In the genomic region with DNA sequence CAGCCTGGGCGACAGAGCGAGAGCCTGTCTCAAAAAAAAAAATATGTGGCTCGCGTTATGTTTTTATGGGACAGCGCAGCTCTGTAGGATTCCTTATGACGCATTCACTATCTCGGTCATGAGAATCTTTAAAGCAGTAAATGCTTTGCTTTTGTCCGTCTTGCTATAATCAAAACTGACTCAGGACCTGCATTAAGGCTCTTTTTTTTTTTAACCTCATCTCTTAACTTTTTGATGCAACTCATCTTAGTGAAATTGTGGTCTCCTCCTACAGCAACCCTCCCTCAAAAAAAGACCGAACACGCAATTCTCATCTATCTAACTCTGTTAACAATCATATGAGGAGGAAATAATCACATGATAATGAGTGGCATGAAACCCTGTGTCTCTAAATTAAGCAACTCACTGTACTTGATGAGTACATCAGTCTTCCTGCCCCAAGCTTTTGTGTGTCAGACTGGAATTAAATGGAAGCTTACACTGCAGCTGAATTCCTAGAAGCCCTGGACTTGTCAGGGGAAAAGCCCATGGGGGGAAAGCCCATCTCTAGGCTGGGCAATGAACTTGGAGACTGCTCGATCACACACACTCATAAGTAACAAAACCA, we compare ENCODE assay signal across 9 cellular contexts. TPM values are rescaled to one million over a fixed set of nuclear protein-coding genes. Genes with fewer than 3 reads are reported as not detected.
DNase-seq lines count a peak whose midpoint lies in the region; ATAC-seq, FAIRE-seq and TF ChIP-seq lines count a peak whose summit lies in the region.
"Had no signal": no experiment of that assay in that cellular context is flagged by ENCODE, and none has a peak within 500 bp of the region (broad histone marks: within the 10 kb centered on the region; RNA-seq: fewer than 3 reads in every experiment).

No MANE protein-coding gene starts in this region.

- H4K20me1 ChIP-seq in MM.1S (ENCODE audit: insufficient read depth, low read length) = no peaks in the 10 kb centered on the region

- H3K4me3 ChIP-seq in AG10803 (ENCODE audit: low read length) = no peak overlapping the region
- no peak overlapping the region for H3K4me3 ChIP-seq in MM.1S (ENCODE audit: low read length)
- H3K4me3 ChIP-seq in astrocyte of the cerebellum (ENCODE audit: low read depth, low read length) = no peak overlapping the region
- H3K4me3 ChIP-seq in mesodermal cell (ENCODE audit: extremely low read depth, insufficient read depth, low read length, poor library complexity, severe bottlenecking) = no peak overlapping the region

- ATAC-seq in GM18505 (IDR thresholded peaks at IDR 0.05; ENCODE audit: unreplicated experiment) = no peak

- no peaks in the 10 kb centered on the region for H3K9me2 ChIP-seq in MM.1S (replicated peaks; ENCODE audit: insufficient read depth, low read length)

- H3K27me3 ChIP-seq in MM.1S (replicated peaks; ENCODE audit: insufficient read depth, low read length) = no peaks in the 10 kb centered on the region

- no peak for FAIRE-seq in GM12892 (lab: Jason Lieb, UNC)

- in situ Hi-C loops in astrocyte of the cerebellum (cut with HindIII; ENCODE audit: low sequenced_read_pairs) = no loop called here

- TF ChIP-seq CTCF in AG10803 (conservative IDR thresholded peaks at IDR 0.05; ENCODE audit: low read length) (no peak), MM.1S (IDR thresholded peaks at IDR 0.05; ENCODE audit: low read length) (no peak), astrocyte of the cerebellum (IDR thresholded peaks at IDR 0.05; ENCODE audit: low read depth, low read length, missing control alignments) (no peak)

- no peak overlapping the region for H2AFZ ChIP-seq in MM.1S (ENCODE audit: low read length)

- peaks cover 27% of the 10 kb centered on the region for H3K79me2 ChIP-seq in MM.1S (ENCODE audit: low read length)

- peak overlapping the region; percentile 41; the same call in 1 of the 2 replicates for H3K4me2 ChIP-seq in MM.1S (ENCODE audit: low read depth, low read length)

- H3K36me3 ChIP-seq in MM.1S (replicated peaks; ENCODE audit: insufficient read depth, low read length) (no peaks in the 10 kb centered on the region), mesodermal cell (ENCODE audit: control insufficient read depth, insufficient read depth, low read length) (peaks cover 29% of the 10 kb centered on the region)

- H3K4me1 ChIP-seq in MM.1S (ENCODE audit: low read length) = peaks cover 9% of the 10 kb centered on the region
- H3K4me1 ChIP-seq in mesodermal cell (ENCODE audit: control insufficient read depth, insufficient read depth, low read length, poor library complexity, severe bottlenecking) = peaks cover 10% of the 10 kb centered on the region

- DNase-seq in AG10803 (ENCODE audit: low read depth) (peak; percentile 45), MM.1S (no peak), astrocyte of the cerebellum (ENCODE audit: low read depth) (peak; percentile 16), NCI-H345 (lab: John Stamatoyannopoulos, UW) (no peak), NCI-H128 (lab: John Stamatoyannopoulos, UW; ENCODE audit: unreplicated experiment) (no peak), GM12892 (ENCODE audit: insufficient read length) (no peak)
- DNase-seq: Kasumi-1 had no signal

- TF ChIP-seq POLR2A in GM18505 (IDR thresholded peaks at IDR 0.05; ENCODE audit: borderline replicate concordance, extremely low read depth, insufficient read depth, insufficient read length) (no peak), GM12892 (IDR thresholded peaks at IDR 0.05; ENCODE audit: low read depth, low read length) (no peak)

- H3F3A ChIP-seq in MM.1S (ENCODE audit: insufficient read depth, low read length) = peaks cover 9% of the 10 kb centered on the region

- H3K27ac ChIP-seq in MM.1S (ENCODE audit: low read length) (peak overlapping the region; percentile 68; the same call in 1 of the 2 replicates), mesodermal cell (ENCODE audit: low read depth, low read length, severe bottlenecking) (peak overlapping the region; percentile 65)

- no peaks in the 10 kb centered on the region for H3K9me3 ChIP-seq in MM.1S (replicated peaks; ENCODE audit: insufficient read depth, low read length)
- H3K9me3 ChIP-seq in mesodermal cell (ENCODE audit: control insufficient read depth, low read length) = no peaks in the 10 kb centered on the region

- H3K9ac ChIP-seq in MM.1S (ENCODE audit: low read length) = no peak overlapping the region

- 94 to 96% methylated on average over 8 of the region's 11 CpGs for WGBS in mesodermal cell (ENCODE audit: insufficient coverage in 2 of 2), 2 experiments

RNA-seq across cellular contexts. Expression of a gene that starts 4.3 kb away (rescaled TPM):
- 41.9 TPM for polyA plus RNA-seq in mesodermal cell (2013, experiment 1 of 2)
- polyA plus RNA-seq in mesodermal cell (2013, experiment 2 of 2) = 30.7 TPM
- polyA plus RNA-seq in GM12892 (2012; ENCODE audit: missing spikeins) = 18.4 TPM

Comparison
In these comparisons a context has a peak if more than half of its experiments do, and no peak if none do; other contexts are left out.
1. DNase-seq: peak in AG10803 (single experiment) and astrocyte of the cerebellum (single experiment); none in MM.1S (single experiment), NCI-H345 (single experiment), NCI-H128 (single experiment) and GM12892 (single experiment).